ENCODE assay signal across 20 cellular contexts in the genomic region with DNA sequence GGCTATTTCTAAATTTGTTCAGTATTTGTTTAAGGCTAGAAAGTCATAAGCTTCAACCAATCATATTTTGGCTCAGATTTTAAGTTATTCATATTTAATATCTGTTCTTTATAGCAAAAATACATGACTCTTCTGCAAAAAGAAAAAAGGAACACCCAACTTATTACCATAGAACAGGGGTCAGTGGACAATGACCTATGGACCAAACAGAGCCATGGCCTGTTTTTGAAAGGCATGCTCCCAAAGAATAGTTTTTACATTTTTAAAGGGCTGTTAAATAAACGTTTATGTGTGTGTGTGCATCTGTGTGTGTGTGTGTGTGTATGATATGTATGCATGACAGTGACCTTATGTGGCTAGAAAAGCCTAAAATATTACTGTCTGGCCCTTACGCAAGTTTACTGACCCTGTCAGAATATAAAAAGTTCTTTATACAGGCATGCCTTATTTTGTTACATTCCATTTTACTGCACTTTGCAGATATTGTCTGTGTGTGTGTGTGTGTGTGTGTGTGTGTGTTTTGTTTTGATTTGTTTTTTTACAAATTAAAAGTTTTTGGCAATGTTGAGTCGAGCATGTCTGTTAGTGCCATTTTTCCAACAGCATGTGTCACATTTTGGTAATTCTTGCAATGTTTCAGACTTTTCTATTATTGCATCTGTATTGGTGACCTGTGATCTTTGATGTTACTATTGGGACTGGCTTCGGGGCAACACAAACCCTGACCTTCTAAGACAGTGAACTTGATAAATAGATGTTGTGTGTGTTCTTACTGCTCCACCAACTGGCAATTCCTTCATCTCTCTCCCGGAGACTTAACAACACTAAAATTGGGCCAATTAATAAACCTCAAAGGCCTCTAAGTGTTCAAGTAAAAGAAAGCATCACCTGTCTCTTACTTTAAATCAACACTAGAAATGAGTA. TPM values are rescaled to one million over a fixed set of nuclear protein-coding genes. Genes with fewer than 3 reads are reported as not detected.
DNase-seq lines count a peak whose midpoint lies in the region; ATAC-seq, FAIRE-seq and TF ChIP-seq lines count a peak whose summit lies in the region.
"Had no signal": no experiment of that assay in that cellular context is flagged by ENCODE, and none has a peak within 500 bp of the region (broad histone marks: within the 10 kb centered on the region; RNA-seq: fewer than 3 reads in every experiment).

No MANE protein-coding gene starts in this region.

- H2AFZ ChIP-seq in astrocyte (ENCODE audit: low read depth, low read length), result no peak overlapping the region

- peaks cover 88% of the 10 kb centered on the region for H3K4me1 Mint-ChIP-seq in stimulated activated naive CD8-positive, alpha-beta T cell treated with anti-CD3 and anti-CD28 coated beads, Interleukin-15, Interleukin-2, amounts not matched to agents 100 ng/mL and 50 ng/mL, for 24 hours (ENCODE audit: low read depth)
- H3K4me1 Mint-ChIP-seq in astrocyte (ENCODE audit: low read depth, unreplicated experiment) (peaks cover 25% of the 10 kb centered on the region), memory B cell (peaks cover 35% of the 10 kb centered on the region)

- H3K4me1 ChIP-seq in astrocyte (ENCODE audit: insufficient read depth, low read length), result peaks cover 20% of the 10 kb centered on the region
- no peaks in the 10 kb centered on the region for H3K4me1 ChIP-seq in mucosa of descending colon (ENCODE audit: low read depth)
- H3K4me1 ChIP-seq in lower lobe of right lung, result no peaks in the 10 kb centered on the region
- H3K4me1 ChIP-seq in BE2C, result no peaks in the 10 kb centered on the region
- H3K4me1 ChIP-seq: foreskin keratinocyte had no signal

- H4K20me1 ChIP-seq in astrocyte (ENCODE audit: insufficient read depth, low read length), result peaks cover 19% of the 10 kb centered on the region

- peak overlapping the region; percentile 14 for H3K4me2 ChIP-seq in astrocyte (ENCODE audit: low read length)

- H3K27me3 Mint-ChIP-seq in stimulated activated naive CD8-positive, alpha-beta T cell treated with anti-CD3 and anti-CD28 coated beads, Interleukin-15, Interleukin-2, amounts not matched to agents 100 ng/mL and 50 ng/mL, for 24 hours, result no peaks in the 10 kb centered on the region
- H3K27me3 Mint-ChIP-seq in astrocyte (ENCODE audit: low read depth, unreplicated experiment) (no peaks in the 10 kb centered on the region), memory B cell (no peaks in the 10 kb centered on the region)

- DNase-seq in stimulated activated naive CD8-positive, alpha-beta T cell treated with anti-CD3 and anti-CD28 coated beads, Interleukin-15, Interleukin-2, amounts not matched to agents 100 U/mL and 50 U/mL, for 24 hours, result no peak
- no peak for DNase-seq in astrocyte (ENCODE audit: low read depth)
- no peak for DNase-seq in memory B cell (ENCODE audit: low spot score in 2 of 2)
- no peak for DNase-seq in mucosa of descending colon
- DNase-seq in lower lobe of right lung, result no peak
- no peak for DNase-seq in BE2C
- DNase-seq: activated CD4-positive, alpha-beta T cell treated with anti-CD3 and anti-CD28 coated beads, Interleukin-2, amount 50 U/mL, for 4 hours; erythroblast; foreskin keratinocyte; H9; KG1; left ventricle myocardium superior; NCI-H1436 treated with DMSO at 0.1 percent for 48 hours; NCI-H510A; retina; T-helper 2 cell; WERI-Rb-1 had no signal

- peaks cover 88% of the 10 kb centered on the region for H3K79me2 ChIP-seq in astrocyte (ENCODE audit: insufficient read depth, low read length)

- H3K9me3 ChIP-seq in astrocyte (ENCODE audit: insufficient read depth, low read depth, low read length), result no peaks in the 10 kb centered on the region
- H3K9me3 ChIP-seq in mucosa of descending colon, result no peaks in the 10 kb centered on the region
- no peaks in the 10 kb centered on the region for H3K9me3 ChIP-seq in lower lobe of right lung
- no peaks in the 10 kb centered on the region for H3K9me3 ChIP-seq in BE2C

- no peak for TF ChIP-seq CTCF in astrocyte (IDR thresholded peaks at IDR 0.05; ENCODE audit: insufficient read depth, low read depth, low read length)
- no peak for TF ChIP-seq CTCF in mucosa of descending colon (IDR thresholded peaks at IDR 0.05)
- no peak for TF ChIP-seq CTCF in lower lobe of right lung (IDR thresholded peaks at IDR 0.05)
- TF ChIP-seq CTCF in BE2C (IDR thresholded peaks at IDR 0.05; ENCODE audit: low read depth, low read length), result no peak

- no peak overlapping the region for H3K4me3 Mint-ChIP-seq in stimulated activated naive CD8-positive, alpha-beta T cell treated with anti-CD3 and anti-CD28 coated beads, Interleukin-15, Interleukin-2, amounts not matched to agents 100 ng/mL and 50 ng/mL, for 24 hours
- no peak overlapping the region for H3K4me3 Mint-ChIP-seq in astrocyte (ENCODE audit: unreplicated experiment)
- H3K4me3 Mint-ChIP-seq in memory B cell, result no peak overlapping the region
- H3K4me3 Mint-ChIP-seq: H9 had no signal

- H3K36me3 Mint-ChIP-seq in stimulated activated naive CD8-positive, alpha-beta T cell treated with anti-CD3 and anti-CD28 coated beads, Interleukin-15, Interleukin-2, amounts not matched to agents 100 ng/mL and 50 ng/mL, for 24 hours (ENCODE audit: low read depth), result peaks cover 40% of the 10 kb centered on the region
- H3K36me3 Mint-ChIP-seq in astrocyte (ENCODE audit: low read depth, unreplicated experiment) (no peaks in the 10 kb centered on the region), memory B cell (peaks cover 15% of the 10 kb centered on the region)

- H3K27me3 ChIP-seq in astrocyte (ENCODE audit: insufficient read depth, low read length) (no peaks in the 10 kb centered on the region), lower lobe of right lung (ENCODE audit: low read depth) (no peaks in the 10 kb centered on the region), BE2C (no peaks in the 10 kb centered on the region)
- H3K27me3 ChIP-seq: foreskin keratinocyte had no signal

- H3K27ac Mint-ChIP-seq in stimulated activated naive CD8-positive, alpha-beta T cell treated with anti-CD3 and anti-CD28 coated beads, Interleukin-15, Interleukin-2, amounts not matched to agents 100 ng/mL and 50 ng/mL, for 24 hours, result peak overlapping the region; percentile 50
- H3K27ac Mint-ChIP-seq in astrocyte (ENCODE audit: unreplicated experiment) (no peak overlapping the region), memory B cell (peak overlapping the region; percentile 52)

- no peaks in the 10 kb centered on the region for H3K36me3 ChIP-seq in astrocyte (ENCODE audit: insufficient read depth, low read length)
- H3K36me3 ChIP-seq in mucosa of descending colon (ENCODE audit: low read depth), result no peaks in the 10 kb centered on the region
- H3K36me3 ChIP-seq in lower lobe of right lung, result no peaks in the 10 kb centered on the region
- H3K36me3 ChIP-seq in BE2C, result no peaks in the 10 kb centered on the region
- H3K36me3 ChIP-seq: WERI-Rb-1 had no signal

- no peak overlapping the region for H3K9ac ChIP-seq in astrocyte (ENCODE audit: low read length)

- H3K4me3 ChIP-seq in astrocyte (ENCODE audit: insufficient read depth, low read depth, low read length), result no peak overlapping the region
- H3K4me3 ChIP-seq in mucosa of descending colon, result no peak overlapping the region
- H3K4me3 ChIP-seq in lower lobe of right lung, result no peak overlapping the region
- no peak overlapping the region for H3K4me3 ChIP-seq in BE2C (ENCODE audit: low read depth, low read length)

- peaks cover 4% of the 10 kb centered on the region for H3K9me3 Mint-ChIP-seq in stimulated activated naive CD8-positive, alpha-beta T cell treated with anti-CD3 and anti-CD28 coated beads, Interleukin-15, Interleukin-2, amounts not matched to agents 100 ng/mL and 50 ng/mL, for 24 hours
- H3K9me3 Mint-ChIP-seq in astrocyte (ENCODE audit: unreplicated experiment) (peaks cover 1% of the 10 kb centered on the region), memory B cell (peaks cover 7% of the 10 kb centered on the region)

- H3K27ac ChIP-seq in astrocyte (ENCODE audit: low read depth, low read length) (no peak overlapping the region), lower lobe of right lung (no peak overlapping the region)
- H3K27ac ChIP-seq: foreskin keratinocyte, WERI-Rb-1 had no signal

- no peak for ATAC-seq in stimulated activated naive CD8-positive, alpha-beta T cell treated with anti-CD3 and anti-CD28 coated beads, Interleukin-15, Interleukin-2, amounts not matched to agents 100 U/mL and 50 U/mL, for 24 hours
- no peak for ATAC-seq in memory B cell (ENCODE audit: low read depth)
- ATAC-seq in mucosa of descending colon, result no peak
- ATAC-seq in lower lobe of right lung, result no peak
- ATAC-seq in HG03045 (IDR thresholded peaks at IDR 0.05; ENCODE audit: unreplicated experiment), result no peak
- ATAC-seq: foreskin keratinocyte, left ventricle myocardium superior had no signal

- FAIRE-seq in astrocyte (lab: Jason Lieb, UNC), result no peak

- intact Hi-C loops in mucosa of descending colon (cut with DNase I, micrococcal nuclease) (no loop called here), lower lobe of right lung (cut with DNase I) (no loop called here)

RNA-seq across cellular contexts. Expression of gene KLF12, which starts 22.0 kb away (rescaled TPM):
- total RNA-seq in astrocyte (25.1 and 25.3 TPM in 2 replicates), mucosa of descending colon (10 to 100 TPM in 2 of 3 donors, 1 to 10 TPM in 1; 7.4 to 14.1 (median 10.5) TPM), lower lobe of right lung (11.3 TPM)
- polyA plus RNA-seq in BE2C (2012; ENCODE audit: insufficient read depth, insufficient read length, low read depth), result 3.7 TPM
- total RNA-seq: G401 had no signal
